Comparison of ENCODE assay signal across 8 cellular contexts in genomic region chr3:111864821-111865656, GRCh38. TPM values are rescaled to one million over a fixed set of nuclear protein-coding genes. Genes with fewer than 3 reads are reported as not detected.
DNase-seq lines count a peak whose midpoint lies in the region; ATAC-seq and TF ChIP-seq lines count a peak whose summit lies in the region.
"Had no signal": no experiment of that assay in that cellular context is flagged by ENCODE, and none has a peak within 500 bp of the region (broad histone marks: within the 10 kb centered on the region; RNA-seq: fewer than 3 reads in every experiment).

No MANE protein-coding gene starts in this region.

- no peak overlapping the region for H4K91ac ChIP-seq in IMR-90 (ENCODE audit: insufficient read depth, low read depth, low read length)

- peak overlapping the region; percentile 51 for H2BK120ac ChIP-seq in IMR-90 (ENCODE audit: low read depth, low read length)

- peak; percentile 40 for TF ChIP-seq RAD21 in IMR-90 (IDR thresholded peaks at IDR 0.05; ENCODE audit: low read length)

- no peak overlapping the region for H2AFZ ChIP-seq in IMR-90 (replicated peaks; ENCODE audit: low read length, poor library complexity)
- no peak overlapping the region for H2AFZ ChIP-seq in mammary epithelial cell (ENCODE audit: low read depth, low read length)

- no peak overlapping the region for H4K5ac ChIP-seq in IMR-90 (ENCODE audit: low read depth, low read length)

- 0 out of 2 replicates have a peak overlapping the region, but pooled peaks have one; percentile 42 for H3K23ac ChIP-seq in IMR-90 (ENCODE audit: low read depth, low read length)

- H3K9ac ChIP-seq in IMR-90 (ENCODE audit: low read depth, low read length): no peak overlapping the region
- peak overlapping the region; percentile 31 for H3K9ac ChIP-seq in mammary epithelial cell (ENCODE audit: insufficient read depth, low read length)

- DNase-seq in IMR-90 (peak; percentile 94), mammary epithelial cell (peak; percentile 65), lower lobe of right lung (no peak), upper lobe of right lung (no peak), WERI-Rb-1 (no peak), G401 (ENCODE audit: low spot score) (no peak)
- DNase-seq: NCI-H1417 treated with DMSO at 0.1 percent for 48 hours had no signal

- peak overlapping the region; percentile 75 for H2BK20ac ChIP-seq in IMR-90 (ENCODE audit: low read depth, low read length)

- ATAC-seq in IMR-90 (ENCODE audit: low read depth) (peak; percentile 35), lower lobe of right lung (peak; percentile 47 to 59), upper lobe of right lung (peak; percentile 59), HG03095 (IDR thresholded peaks at IDR 0.05; ENCODE audit: unreplicated experiment) (no peak)

- POLR2A ChIA-PET in IMR-90 (lab: Charles Lee; ENCODE audit: unreplicated experiment): no interaction called here

- H3K4me3 ChIP-seq in IMR-90 (ENCODE audit: insufficient read depth, low read depth, low read length) (no peak overlapping the region), mammary epithelial cell (replicated peaks in 1 of 3; ENCODE audit: insufficient read depth in 1 of 3, low read depth in 2 of 3, low read length in 3 of 3) (no peak overlapping the region), lower lobe of right lung (no peak overlapping the region), upper lobe of right lung (no peak overlapping the region), WERI-Rb-1 (ENCODE audit: low read depth, low read length) (no peak overlapping the region)

- H3K4ac ChIP-seq in IMR-90 (ENCODE audit: low read depth, low read length): peak overlapping the region; percentile 63; the same call in 1 of the 2 replicates

- peaks cover 8 to 39% of the 10 kb centered on the region in 2 experiments; a peak in 3 of 4 replicates for H3K79me1 ChIP-seq in IMR-90 (ENCODE audit: low read depth in 1 of 2, low read length in 2 of 2)

- H3K79me2 ChIP-seq in mammary epithelial cell (ENCODE audit: insufficient read depth, low read length): peaks cover 98% of the 10 kb centered on the region

- H4K8ac ChIP-seq in IMR-90 (ENCODE audit: low read depth in 2 of 2, low read length in 2 of 2): 0 out of 4 replicates have a peak overlapping the region, but pooled peaks of 1 of the 2 experiments have one; percentile 6

- peak overlapping the region; percentile 70 for H3K14ac ChIP-seq in IMR-90 (replicated peaks; ENCODE audit: low read depth, low read length)

- H3K36me3 ChIP-seq in IMR-90 (ENCODE audit: control insufficient read depth, insufficient read depth, low read length) (peaks cover 1% of the 10 kb centered on the region; the same call in 1 of the 2 replicates), mammary epithelial cell (ENCODE audit: insufficient read depth, low read length) (no peaks in the 10 kb centered on the region), lower lobe of right lung (no peaks in the 10 kb centered on the region), upper lobe of right lung (no peaks in the 10 kb centered on the region), WERI-Rb-1 (no peaks in the 10 kb centered on the region)

- H3K4me2 ChIP-seq in IMR-90 (ENCODE audit: low read depth, low read length) (peak overlapping the region; percentile 27; the same call in 1 of the 2 replicates), mammary epithelial cell (ENCODE audit: insufficient read depth, low read depth, low read length) (peak overlapping the region; percentile 45)

- H3K56ac ChIP-seq in IMR-90 (ENCODE audit: extremely low read depth, insufficient read depth, low read length): peak overlapping the region; percentile 43; the same call in 1 of the 2 replicates

- dilution Hi-C loops in IMR-90 (cut with HindIII; ENCODE audit: low sequenced_read_pairs, unreplicated experiment): no loop called here
- dilution Hi-C loops in mammary epithelial cell (cut with HindIII; ENCODE audit: low sequenced_read_pairs): loop anchor here (5.0 kb wide), 2 partner anchors 67 to 102 kb away; no protein-coding TSS in a partner anchor

- H2BK15ac ChIP-seq in IMR-90 (ENCODE audit: low read depth, low read length): peak overlapping the region; percentile 46; the same call in 1 of the 3 replicates

- H2BK5ac ChIP-seq in IMR-90 (ENCODE audit: low read depth, low read length, poor library complexity, severe bottlenecking): peak overlapping the region; percentile 21

- H4K20me1 ChIP-seq in IMR-90 (ENCODE audit: insufficient read depth, low read length): no peaks in the 10 kb centered on the region; the same call in 1 of the 2 replicates
- peaks cover 2% of the 10 kb centered on the region for H4K20me1 ChIP-seq in mammary epithelial cell (ENCODE audit: insufficient read depth, low read length)

- H3K9me3 ChIP-seq in IMR-90 (ENCODE audit: control insufficient read depth, insufficient read depth, low read length) (no peaks in the 10 kb centered on the region), mammary epithelial cell (replicated peaks; ENCODE audit: insufficient read depth, low read length) (no peaks in the 10 kb centered on the region), lower lobe of right lung (no peaks in the 10 kb centered on the region), upper lobe of right lung (no peaks in the 10 kb centered on the region), WERI-Rb-1 (ENCODE audit: severe bottlenecking) (no peaks in the 10 kb centered on the region)

- H3K27me3 ChIP-seq in IMR-90 (ENCODE audit: control insufficient read depth, insufficient read depth, low read length) (no peaks in the 10 kb centered on the region), mammary epithelial cell (ENCODE audit: insufficient read depth, low read length) (no peaks in the 10 kb centered on the region), lower lobe of right lung (ENCODE audit: low read depth) (no peaks in the 10 kb centered on the region), upper lobe of right lung (no peaks in the 10 kb centered on the region), WERI-Rb-1 (ENCODE audit: insufficient read depth, low read depth, severe bottlenecking) (no peaks in the 10 kb centered on the region)

- peak overlapping the region; percentile 6; the same call in 1 of the 2 replicates for H3K18ac ChIP-seq in IMR-90 (ENCODE audit: low read depth, low read length)

- BruUV-seq in IMR-90 (replicated peaks; lab: Mats Ljungman, UMichigan): no TSS peak
- BruUV-seq in mammary epithelial cell (replicated peaks; lab: Mats Ljungman, UMichigan): no TSS peak

- in situ Hi-C loops in IMR-90 (cut with MboI; ENCODE audit: low sequenced_read_pairs): loop anchor here (5.0 to 25.0 kb wide), 2 partner anchors 148 to 278 kb away; partner anchors contain the start of gene ZBED2
- in situ Hi-C loops in mammary epithelial cell (cut with MboI; ENCODE audit: low sequenced_read_pairs in 2 of 2): loop anchor here (5.0 to 25.0 kb wide), 4 partner anchors 63 to 278 kb away; partner anchors contain the start of gene ZBED2 (in 1 of the 2)
- in situ Hi-C loops in G401 (cut with HindIII; ENCODE audit: low sequenced_read_pairs): no loop called here

- H3K4me1 ChIP-seq in IMR-90 (ENCODE audit: control insufficient read depth, insufficient read depth, low read length) (peaks cover 6% of the 10 kb centered on the region), mammary epithelial cell (ENCODE audit: insufficient read depth, low read length) (peaks cover 37% of the 10 kb centered on the region), lower lobe of right lung (peaks cover 42% of the 10 kb centered on the region), upper lobe of right lung (peaks cover 33% of the 10 kb centered on the region)

- H2AK9ac ChIP-seq in IMR-90 (replicated peaks; ENCODE audit: low read depth, low read length, poor library complexity): no peak overlapping the region

- TF ChIP-seq CTCF in IMR-90 (conservative IDR thresholded peaks at IDR 0.05; ENCODE audit: low read depth, low read length) (peak; percentile 37; the same call in 1 of the 2 replicates), mammary epithelial cell (conservative IDR thresholded peaks at IDR 0.05 in 1 of 2, IDR thresholded peaks at IDR 0.05 in 1 of 2; ENCODE audit: extremely low read depth in 1 of 2, insufficient read depth in 1 of 2, low read depth in 1 of 2, low read length in 2 of 2) (peak; percentile 17 to 21), lower lobe of right lung (IDR thresholded peaks at IDR 0.05) (no peak), upper lobe of right lung (IDR thresholded peaks at IDR 0.05) (no peak), WERI-Rb-1 (IDR thresholded peaks at IDR 0.05; ENCODE audit: low read depth, low read length) (no peak)

- H3K9me1 ChIP-seq in IMR-90 (ENCODE audit: insufficient read depth, low read length): 0 out of 2 replicates have a peak, but pooled peaks cover 6% of the 10 kb centered on the region

- no CpG with 5 or more reads among the region's 6 CpGs for WGBS in IMR-90 (ENCODE audit: extremely low coverage in 2 of 2, insufficient read length in 1 of 2), 2 experiments
- WGBS in mammary epithelial cell (ENCODE audit: low coverage, missing lambda C conversion rate): 57% methylated on average over 6 of the region's 6 CpGs

- intact Hi-C loops in IMR-90 (cut with micrococcal nuclease): loop anchor here (1.0 to 5.0 kb wide), 3 partner anchors 128 to 288 kb away; no protein-coding TSS in a partner anchor
- intact Hi-C loops in mammary epithelial cell (cut with micrococcal nuclease): loop anchor here (1.0 to 10.0 kb wide), 3 partner anchors 72 to 180 kb away; no protein-coding TSS in a partner anchor
- intact Hi-C loops in lower lobe of right lung (cut with DNase I): no loop called here
- intact Hi-C loops in upper lobe of right lung (cut with DNase I): loop anchor here (5.0 to 10.0 kb wide), 3 partner anchors 50 to 148 kb away; no protein-coding TSS in a partner anchor

- no peak overlapping the region; the same call in 1 of the 2 replicates for H3K27ac ChIP-seq in IMR-90 (ENCODE audit: insufficient read depth, low read length)
- H3K27ac ChIP-seq in mammary epithelial cell (ENCODE audit: insufficient read depth, low read depth, low read length): peak overlapping the region; percentile 69
- peak overlapping the region; percentile 63 for H3K27ac ChIP-seq in lower lobe of right lung
- peak overlapping the region; percentile 52 for H3K27ac ChIP-seq in upper lobe of right lung
- no peak overlapping the region for H3K27ac ChIP-seq in WERI-Rb-1

- peak overlapping the region; percentile 60; the same call in 1 of the 2 replicates for H2AK5ac ChIP-seq in IMR-90 (ENCODE audit: low read depth, low read length)

- no peak for TF ChIP-seq POLR2A in IMR-90 (IDR thresholded peaks at IDR 0.05; ENCODE audit: low read depth, low read length)

- CTCF ChIA-PET in IMR-90 (lab: Yijun Ruan, JAX): interaction anchor here (0.5 to 3.7 kb wide), 13 partner anchors 10 to 149 kb away, joined by 3 to 20 read pairs (median 3); no protein-coding TSS in a partner anchor
- CTCF ChIA-PET in mammary epithelial cell (lab: Charles Lee; ENCODE audit: low non-redundant PET): interaction anchor here (0.8 kb wide), 1 partner anchor 276 kb away, joined by 9 read pairs; no protein-coding TSS in a partner anchor

RNA-seq across cellular contexts. Expression of gene PHLDB2, which starts 6.0 kb away (rescaled TPM):
- total RNA-seq in IMR-90 (2012; rRNA removed) (27.2 and 28.7 TPM in 2 replicates), mammary epithelial cell (100 to 1,000 TPM in 1 of 2 donors, 10 to 100 TPM in 1; 95.5 to 153 TPM), lower lobe of right lung (33.6 TPM), upper lobe of right lung (60.8 TPM)
- polyA plus RNA-seq in IMR-90 (2012; rRNA removed) (8.0 and 10.6 TPM in 2 replicates), mammary epithelial cell (21.1 TPM)
- polyA plus RNA-seq in IMR-90 (2012; cell fraction: cytosol; rRNA removed): 2.4 and 2.9 TPM in 2 replicates
- polyA plus RNA-seq in IMR-90 (2012; cell fraction: nucleus; rRNA removed; ENCODE audit: low replicate concordance): 4.0 and 19.6 TPM in 2 replicates
- 55.5 TPM for polyA minus RNA-seq in mammary epithelial cell
- total RNA-seq in G401 (2014; rRNA removed; shearing (Covaris generic)): not detected in 2 replicates

Comparison
In these comparisons a context has a peak if more than half of its experiments do, and no peak if none do; other contexts are left out.
1. DNase-seq: peak in IMR-90 (single experiment) and mammary epithelial cell (single experiment); none in lower lobe of right lung (single experiment), upper lobe of right lung (single experiment), WERI-Rb-1 (single experiment) and G401 (single experiment).
2. H3K27ac ChIP-seq: peak in mammary epithelial cell (single experiment), lower lobe of right lung (single experiment) and upper lobe of right lung (single experiment); none in IMR-90 (single experiment) and WERI-Rb-1 (single experiment).
3. CTCF ChIP-seq: peak in IMR-90 (single experiment) and mammary epithelial cell (2 of 2); none in lower lobe of right lung (single experiment), upper lobe of right lung (single experiment) and WERI-Rb-1 (single experiment).
4. RNA of gene PHLDB2, which starts 6.0 kb away (total RNA-seq): 95.5 to 153 TPM in mammary epithelial cell, 60.8 TPM in upper lobe of right lung (single experiment), 33.6 TPM in lower lobe of right lung (single experiment) and 27.2 to 28.7 TPM in IMR-90; not detected in G401; every median in the first group is over 10 times any median in the second.